ENCODE assay signal across 9 cellular contexts in genomic region chr3:121998030-121998580, GRCh38. TPM values are rescaled to one million over a fixed set of nuclear protein-coding genes. Genes with fewer than 3 reads are reported as not detected.
DNase-seq lines count a peak whose midpoint lies in the region; ATAC-seq, FAIRE-seq and TF ChIP-seq lines count a peak whose summit lies in the region.
"Had no signal": no experiment of that assay in that cellular context is flagged by ENCODE, and none has a peak within 500 bp of the region (broad histone marks: within the 10 kb centered on the region; RNA-seq: fewer than 3 reads in every experiment).

No MANE protein-coding gene starts in this region.

- H3K4me1 Mint-ChIP-seq in naive thymus-derived CD8-positive, alpha-beta T cell: peaks cover 8 to 60% (median 9%) of the 10 kb centered on the region in 4 donors

- peak overlapping the region in 1 of 10 donors; percentile 47 for H3K27ac Mint-ChIP-seq in naive thymus-derived CD8-positive, alpha-beta T cell

- no peak overlapping the region for H3K4me3 ChIP-seq in fibroblast of the aortic adventitia (ENCODE audit: low read depth, low read length)

- no peaks in the 10 kb centered on the region for H3K9me3 Mint-ChIP-seq in naive thymus-derived CD8-positive, alpha-beta T cell

- no peak for FAIRE-seq in HTR-8/SVneo (lab: Jason Lieb, UNC)

- no peak overlapping the region for H3K4me3 Mint-ChIP-seq in naive thymus-derived CD8-positive, alpha-beta T cell

- ATAC-seq in GM19468 (IDR thresholded peaks at IDR 0.05; ENCODE audit: extremely low read depth, unreplicated experiment): peak; percentile 19
- no peak for ATAC-seq in naive thymus-derived CD8-positive, alpha-beta T cell

- TF ChIP-seq CTCF in fibroblast of the aortic adventitia (IDR thresholded peaks at IDR 0.05; ENCODE audit: insufficient read depth, low read length): no peak

- no peaks in the 10 kb centered on the region for H3K36me3 Mint-ChIP-seq in naive thymus-derived CD8-positive, alpha-beta T cell

- peak; percentile 44 for DNase-seq in AG08395 (ENCODE audit: low spot score)
- peak; percentile 32 for DNase-seq in OCI-M1 (lab: John Stamatoyannopoulos, UW)
- peak; percentile 16 for DNase-seq in fibroblast of the aortic adventitia (ENCODE audit: low read depth)
- no peak for DNase-seq in naive thymus-derived CD8-positive, alpha-beta T cell
- DNase-seq in hippocampal formation (lab: John Stamatoyannopoulos, UW): no peak
- no peak for DNase-seq in HTR-8/SVneo (ENCODE audit: insufficient read length, low spot score)
- no peak for DNase-seq in stimulated activated CD4-positive, alpha-beta T cell treated with anti-CD3 and anti-CD28 coated beads, Interleukin-2, amount 100 ng/mL, for 48 hours
- DNase-seq: DND-41 had no signal

- POLR2A ChIA-PET in naive thymus-derived CD8-positive, alpha-beta T cell (lab: Charles Lee): no interaction called here

- H3K27me3 Mint-ChIP-seq in naive thymus-derived CD8-positive, alpha-beta T cell: peaks cover 2 to 13% (median 9%) of the 10 kb centered on the region in 5 donors

RNA-seq across cellular contexts. Expression of gene ILDR1, which starts 23.9 kb away (rescaled TPM):
- not detected in 2 replicates for total RNA-seq in fibroblast of the aortic adventitia (ENCODE audit: low replicate concordance)
- not detected for total RNA-seq in naive thymus-derived CD8-positive, alpha-beta T cell
- not detected for polyA plus RNA-seq in naive thymus-derived CD8-positive, alpha-beta T cell

RNA-seq across cellular contexts. Expression of gene CD86, which starts 57.1 kb away (rescaled TPM):
- total RNA-seq in fibroblast of the aortic adventitia (ENCODE audit: low replicate concordance): not detected in 2 replicates
- under 1 TPM; 0.36 to 0.83 TPM for total RNA-seq in naive thymus-derived CD8-positive, alpha-beta T cell
- under 1 TPM in 1 of 3 donors, not detected in 2; 0.45 TPM for polyA plus RNA-seq in naive thymus-derived CD8-positive, alpha-beta T cell

Comparison
In these comparisons a context has a peak if more than half of its experiments do, and no peak if none do; other contexts are left out.
1. DNase-seq: peak in AG08395 (single experiment), OCI-M1 (single experiment) and fibroblast of the aortic adventitia (single experiment); none in naive thymus-derived CD8-positive, alpha-beta T cell (0 of 10), hippocampal formation (0 of 2), HTR-8/SVneo (single experiment) and stimulated activated CD4-positive, alpha-beta T cell treated with anti-CD3 and anti-CD28 coated beads, Interleukin-2, amount 100 ng/mL, for 48 hours (0 of 2).